Comparison of ENCODE assay signal across 10 cellular contexts in the genomic region with DNA sequence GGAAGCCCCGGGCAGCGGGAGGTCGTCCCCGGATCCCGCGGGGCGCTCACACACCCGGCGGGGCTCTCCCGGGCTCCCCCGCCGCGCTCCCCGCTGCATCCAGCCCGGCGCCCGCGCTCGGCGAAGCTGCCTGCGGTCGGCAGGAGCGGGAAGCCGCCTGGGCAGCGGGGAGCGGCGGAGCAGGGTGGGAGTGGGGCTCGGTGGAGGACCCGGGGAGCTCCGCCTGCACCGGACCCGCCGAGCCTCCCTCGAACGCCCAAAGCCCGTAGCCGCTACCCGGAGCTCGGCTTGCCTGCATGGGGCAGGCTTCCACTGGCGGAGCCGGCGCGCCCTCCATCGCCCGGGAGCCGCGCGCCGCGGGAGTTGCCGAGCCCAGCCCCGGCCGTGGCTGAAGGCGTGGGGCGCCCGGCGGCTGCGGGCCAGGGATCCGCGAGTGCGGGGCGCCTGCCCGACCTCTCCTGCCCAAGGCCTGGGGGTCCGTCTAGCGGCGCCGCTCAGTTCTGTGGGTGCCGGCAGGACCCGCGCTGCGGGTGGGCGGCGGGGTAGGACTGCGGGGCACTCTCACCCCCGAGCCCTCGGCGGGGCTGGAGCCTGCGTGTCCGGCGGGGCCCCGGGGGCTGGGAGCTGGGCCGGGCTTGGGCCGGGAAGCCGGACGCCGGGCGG. TPM values are rescaled to one million over a fixed set of nuclear protein-coding genes. Genes with fewer than 3 reads are reported as not detected.
DNase-seq lines count a peak whose midpoint lies in the region; ATAC-seq and TF ChIP-seq lines count a peak whose summit lies in the region.
"Had no signal": no experiment of that assay in that cellular context is flagged by ENCODE, and none has a peak within 500 bp of the region (broad histone marks: within the 10 kb centered on the region; RNA-seq: fewer than 3 reads in every experiment).

No MANE protein-coding gene starts in this region.

- TF ChIP-seq CTCF in breast epithelium (IDR thresholded peaks at IDR 0.05): no peak
- TF ChIP-seq CTCF in suprapubic skin (IDR thresholded peaks at IDR 0.05): no peak

- H3K27me3 ChIP-seq in breast epithelium (peaks cover 4 to 62% of the 10 kb centered on the region in 2 donors), iPS-18a (ENCODE audit: control insufficient read depth, insufficient read depth, low read length) (peaks cover 84% of the 10 kb centered on the region), suprapubic skin (peaks cover 88% of the 10 kb centered on the region)

- no peak overlapping the region for H3K9ac ChIP-seq in iPS-18a (ENCODE audit: low read length)

- H3K4me1 ChIP-seq in breast epithelium (no peaks in the 10 kb centered on the region), iPS-18a (ENCODE audit: control insufficient read depth, low read depth, low read length) (peaks cover 7% of the 10 kb centered on the region), suprapubic skin (peaks cover 20% of the 10 kb centered on the region)

- TF ChIP-seq POLR2A in breast epithelium (IDR thresholded peaks at IDR 0.05): no peak
- TF ChIP-seq POLR2A in suprapubic skin (IDR thresholded peaks at IDR 0.05): no peak

- no peak overlapping the region for H3K4me3 Mint-ChIP-seq in activated CD4-positive, alpha-beta T cell treated with anti-CD3 and anti-CD28 coated beads, Interleukin-2, amount 10 ng/mL, durations not matched to agents 7 days and 5 days
- no peak overlapping the region for H3K4me3 Mint-ChIP-seq in activated CD8-positive, alpha-beta memory T cell treated with anti-CD3 and anti-CD28 coated beads, Interleukin-2, amount 10 ng/mL, durations not matched to agents 7 days and 5 days
- H3K4me3 Mint-ChIP-seq: CD4-positive, alpha-beta memory T cell had no signal

- no peaks in the 10 kb centered on the region for H3K36me3 ChIP-seq in breast epithelium
- peaks cover 9% of the 10 kb centered on the region for H3K36me3 ChIP-seq in iPS-18a (ENCODE audit: control insufficient read depth, low read depth, low read length)
- no peaks in the 10 kb centered on the region for H3K36me3 ChIP-seq in suprapubic skin

- no peak overlapping the region for H3K27ac ChIP-seq in breast epithelium
- H3K27ac ChIP-seq in iPS-18a (ENCODE audit: low read length): no peak overlapping the region
- no peak overlapping the region for H3K27ac ChIP-seq in suprapubic skin

- H3K36me3 Mint-ChIP-seq in activated CD4-positive, alpha-beta T cell treated with anti-CD3 and anti-CD28 coated beads, Interleukin-2, amount 10 ng/mL, durations not matched to agents 7 days and 5 days (ENCODE audit: low read depth): no peaks in the 10 kb centered on the region
- no peaks in the 10 kb centered on the region for H3K36me3 Mint-ChIP-seq in activated CD8-positive, alpha-beta memory T cell treated with anti-CD3 and anti-CD28 coated beads, Interleukin-2, amount 10 ng/mL, durations not matched to agents 7 days and 5 days
- H3K36me3 Mint-ChIP-seq: CD4-positive, alpha-beta memory T cell had no signal

- CTCF ChIA-PET in activated CD4-positive, alpha-beta T cell treated with anti-CD3 and anti-CD28 coated beads, Interleukin-2, amount 10 ng/mL, durations not matched to agents 7 days and 5 days (lab: Charles Lee): no interaction called here
- CTCF ChIA-PET in activated CD8-positive, alpha-beta memory T cell treated with anti-CD3 and anti-CD28 coated beads, Interleukin-2, amount 10 ng/mL, durations not matched to agents 7 days and 5 days (lab: Charles Lee): interaction anchor here (1.3 to 1.6 kb wide), 2 partner anchors 10 to 24 kb away, joined by 4 read pairs; no protein-coding TSS in a partner anchor

- no peak for ATAC-seq in activated CD8-positive, alpha-beta memory T cell treated with anti-CD3 and anti-CD28 coated beads, Interleukin-2, amount 10 ng/mL, durations not matched to agents 7 days and 5 days

- H3K9me3 ChIP-seq in breast epithelium (no peaks in the 10 kb centered on the region), iPS-18a (ENCODE audit: control insufficient read depth, low read depth, low read length) (no peaks in the 10 kb centered on the region), suprapubic skin (no peaks in the 10 kb centered on the region)

- H3K4me3 ChIP-seq in breast epithelium (peak overlapping the region; percentile 9 to 68 (median 50)), iPS-18a (ENCODE audit: low read length) (peak overlapping the region; percentile 35), suprapubic skin (peak overlapping the region; percentile 52)

- intact Hi-C loops in breast epithelium (cut with DNase I; ENCODE audit: low total_unique reads): no loop called here

- TF ChIP-seq EP300 in suprapubic skin (IDR thresholded peaks at IDR 0.05): no peak

- peaks cover 5% of the 10 kb centered on the region for H3K4me1 Mint-ChIP-seq in activated CD4-positive, alpha-beta T cell treated with anti-CD3 and anti-CD28 coated beads, Interleukin-2, amount 10 ng/mL, durations not matched to agents 7 days and 5 days
- H3K4me1 Mint-ChIP-seq in activated CD8-positive, alpha-beta memory T cell treated with anti-CD3 and anti-CD28 coated beads, Interleukin-2, amount 10 ng/mL, durations not matched to agents 7 days and 5 days: no peaks in the 10 kb centered on the region

- 0% methylated on average over 3 of the region's 87 CpGs for WGBS in suprapubic skin

- POLR2A ChIA-PET in activated CD4-positive, alpha-beta T cell treated with anti-CD3 and anti-CD28 coated beads, Interleukin-2, amount 10 ng/mL, durations not matched to agents 7 days and 5 days (lab: Charles Lee): interaction anchor here (0.6 kb wide), 1 partner anchor 1197 kb away, joined by 3 read pairs; no protein-coding TSS in a partner anchor

- no peak overlapping the region for H3K27ac Mint-ChIP-seq in activated CD4-positive, alpha-beta T cell treated with anti-CD3 and anti-CD28 coated beads, Interleukin-2, amount 10 ng/mL, durations not matched to agents 7 days and 5 days
- H3K27ac Mint-ChIP-seq in activated CD8-positive, alpha-beta memory T cell treated with anti-CD3 and anti-CD28 coated beads, Interleukin-2, amount 10 ng/mL, durations not matched to agents 7 days and 5 days: no peak overlapping the region
- H3K27ac Mint-ChIP-seq: CD4-positive, alpha-beta memory T cell had no signal

- no peaks in the 10 kb centered on the region for H3K9me3 Mint-ChIP-seq in activated CD4-positive, alpha-beta T cell treated with anti-CD3 and anti-CD28 coated beads, Interleukin-2, amount 10 ng/mL, durations not matched to agents 7 days and 5 days
- no peaks in the 10 kb centered on the region for H3K9me3 Mint-ChIP-seq in activated CD8-positive, alpha-beta memory T cell treated with anti-CD3 and anti-CD28 coated beads, Interleukin-2, amount 10 ng/mL, durations not matched to agents 7 days and 5 days (ENCODE audit: low read depth)

- H3K27me3 Mint-ChIP-seq in activated CD4-positive, alpha-beta T cell treated with anti-CD3 and anti-CD28 coated beads, Interleukin-2, amount 10 ng/mL, durations not matched to agents 7 days and 5 days: peaks cover 43% of the 10 kb centered on the region
- peaks cover 48% of the 10 kb centered on the region for H3K27me3 Mint-ChIP-seq in activated CD8-positive, alpha-beta memory T cell treated with anti-CD3 and anti-CD28 coated beads, Interleukin-2, amount 10 ng/mL, durations not matched to agents 7 days and 5 days

- peak; percentile 9 for DNase-seq in activated CD4-positive, alpha-beta T cell treated with anti-CD3 and anti-CD28 coated beads for 48 hours
- no peak for DNase-seq in activated CD4-positive, alpha-beta T cell treated with anti-CD3 and anti-CD28 coated beads, Interleukin-2, amount 10 ng/mL, durations not matched to agents 7 days and 5 days
- DNase-seq in breast epithelium (ENCODE audit: low spot score in 2 of 2): no peak
- DNase-seq in suprapubic skin (ENCODE audit: low spot score in 2 of 2): no peak
- no peak for DNase-seq in islet precursor cell
- no peak for DNase-seq in NCI-H2171 treated with DMSO at 0.1 percent for 48 hours (lab: John Stamatoyannopoulos, UW)
- DNase-seq in activated CD8-positive, alpha-beta memory T cell treated with anti-CD3 and anti-CD28 coated beads, Interleukin-2, amount 10 ng/mL, durations not matched to agents 7 days and 5 days: no peak
- DNase-seq: activated T-cell treated with anti-CD3 and anti-CD28 coated beads, Interleukin-2, amount 50 U/mL, for 1 hour; CD4-positive, alpha-beta memory T cell had no signal

RNA-seq across cellular contexts. Expression of a gene that starts 0.7 kb away (rescaled TPM):
- total RNA-seq in activated CD4-positive, alpha-beta T cell treated with anti-CD3 and anti-CD28 coated beads, Interleukin-2, amount 10 ng/mL, durations not matched to agents 7 days and 5 days: not detected
- under 1 TPM in 1 of 3 donors, not detected in 2; under 0.01 TPM for total RNA-seq in breast epithelium
- total RNA-seq in suprapubic skin: 1 to 10 TPM in 3 of 4 donors, under 1 TPM in 1; 0.91 to 5.9 (median 2.6) TPM
- total RNA-seq in activated CD8-positive, alpha-beta memory T cell treated with anti-CD3 and anti-CD28 coated beads, Interleukin-2, amount 10 ng/mL, durations not matched to agents 7 days and 5 days: under 1 TPM in 1 of 2 experiments, not detected in 1; 0.02 TPM
